ENCODE assay signal across 8 cellular contexts in genomic region chr2:196234672-196235071, GRCh38.
DNase-seq lines count a peak whose midpoint lies in the region; ATAC-seq and TF ChIP-seq lines count a peak whose summit lies in the region.

No MANE protein-coding gene starts in this region.

- H3K4me3 Mint-ChIP-seq in stimulated activated effector memory CD8-positive, alpha-beta T cell treated with anti-CD3 and anti-CD28 coated beads, Interleukin-12 subunit alpha, Interleukin-12 subunit beta, amount 100 ng/mL, for 72 hours: peak overlapping the region; percentile 40

- H3K9me3 ChIP-seq in DND-41 (ENCODE audit: insufficient read depth, low read length, severe bottlenecking): no peaks in the 10 kb centered on the region

- peak overlapping the region; percentile 24 for H3K4me2 ChIP-seq in DND-41 (ENCODE audit: insufficient read depth, low read length)

- peaks cover 68% of the 10 kb centered on the region for H3K4me1 ChIP-seq in DND-41 (ENCODE audit: insufficient read depth, low read length)

- H2AFZ ChIP-seq in DND-41 (ENCODE audit: low read depth, low read length): 0 out of 2 replicates have a peak overlapping the region, but pooled peaks have one; percentile 43

- DNase-seq in DND-41: peak; percentile 27
- DNase-seq in epithelial cell of prostate (ENCODE audit: low read depth, low spot score): no peak
- peak; percentile 41 to 80 for DNase-seq in stimulated activated effector memory CD8-positive, alpha-beta T cell treated with anti-CD3 and anti-CD28 coated beads, Interleukin-12 subunit alpha, Interleukin-12 subunit beta, amount 100 ng/mL, for 72 hours (ENCODE audit: low spot score in 2 of 2)
- no peak for DNase-seq in NCI-H748 treated with DMSO at 0.1 percent for 48 hours (lab: John Stamatoyannopoulos, UW)
- DNase-seq in NCI-H146 treated with DMSO at 0.1 percent for 48 hours (lab: John Stamatoyannopoulos, UW; ENCODE audit: unreplicated experiment): no peak

- no peak for ATAC-seq in DND-41 (ENCODE audit: insufficient read depth, low read depth)
- ATAC-seq in HG03159 (IDR thresholded peaks at IDR 0.05; ENCODE audit: unreplicated experiment): peak; percentile 40
- ATAC-seq in activated CD4-positive, CD25-positive, alpha-beta regulatory T cell treated with anti-CD3 and anti-CD28 coated beads, Interleukin-2, amount 50 U/mL, for 24 hours: peak; percentile 70 to 71
- ATAC-seq in stimulated activated effector memory CD8-positive, alpha-beta T cell treated with anti-CD3 and anti-CD28 coated beads, Interleukin-12 subunit alpha, Interleukin-12 subunit beta, amount 100 ng/mL, for 72 hours: peak; percentile 91
- ATAC-seq in GM19455 (IDR thresholded peaks at IDR 0.05; ENCODE audit: unreplicated experiment): no peak

- peak overlapping the region; percentile 39; the same call in 1 of the 2 replicates for H3K9ac ChIP-seq in DND-41 (ENCODE audit: low read depth, low read length)

- peaks cover 5% of the 10 kb centered on the region; the same call in 1 of the 2 replicates for H3K79me2 ChIP-seq in DND-41 (ENCODE audit: insufficient read depth, low read length)

- H3K36me3 Mint-ChIP-seq in stimulated activated effector memory CD8-positive, alpha-beta T cell treated with anti-CD3 and anti-CD28 coated beads, Interleukin-12 subunit alpha, Interleukin-12 subunit beta, amount 100 ng/mL, for 72 hours: peaks cover 23% of the 10 kb centered on the region

- H3K4me3 ChIP-seq in DND-41 (ENCODE audit: low read depth in 1 of 2, low read length in 2 of 2): no peak overlapping the region

- H3K4me1 Mint-ChIP-seq in stimulated activated effector memory CD8-positive, alpha-beta T cell treated with anti-CD3 and anti-CD28 coated beads, Interleukin-12 subunit alpha, Interleukin-12 subunit beta, amount 100 ng/mL, for 72 hours: peaks cover 83% of the 10 kb centered on the region

- H3K27ac ChIP-seq in DND-41 (ENCODE audit: low read length) (peak overlapping the region; percentile 81), epithelial cell of prostate (peak overlapping the region; percentile 99)

- H3K36me3 ChIP-seq in DND-41 (ENCODE audit: insufficient read depth, low read length): no peaks in the 10 kb centered on the region

- peak overlapping the region; percentile 92 for H3K27ac Mint-ChIP-seq in stimulated activated effector memory CD8-positive, alpha-beta T cell treated with anti-CD3 and anti-CD28 coated beads, Interleukin-12 subunit alpha, Interleukin-12 subunit beta, amount 100 ng/mL, for 72 hours

- peaks cover 3% of the 10 kb centered on the region for H3K9me3 Mint-ChIP-seq in stimulated activated effector memory CD8-positive, alpha-beta T cell treated with anti-CD3 and anti-CD28 coated beads, Interleukin-12 subunit alpha, Interleukin-12 subunit beta, amount 100 ng/mL, for 72 hours

- no peaks in the 10 kb centered on the region for H4K20me1 ChIP-seq in DND-41 (ENCODE audit: insufficient read depth, low read length)

- no peak for TF ChIP-seq CTCF in DND-41 (IDR thresholded peaks at IDR 0.05; ENCODE audit: borderline replicate concordance, extremely low read depth, low read length, poor library complexity, severe bottlenecking)

- no peaks in the 10 kb centered on the region for H3K27me3 ChIP-seq in DND-41 (ENCODE audit: insufficient read depth, low read length, poor library complexity)

Comparison
In these comparisons a context has a peak if more than half of its experiments do, and no peak if none do; other contexts are left out.
1. ATAC-seq: peak in HG03159 (single experiment), activated CD4-positive, CD25-positive, alpha-beta regulatory T cell treated with anti-CD3 and anti-CD28 coated beads, Interleukin-2, amount 50 U/mL, for 24 hours (2 of 2) and stimulated activated effector memory CD8-positive, alpha-beta T cell treated with anti-CD3 and anti-CD28 coated beads, Interleukin-12 subunit alpha, Interleukin-12 subunit beta, amount 100 ng/mL, for 72 hours (single experiment); none in DND-41 (single experiment) and GM19455 (single experiment).
2. DNase-seq: peak in DND-41 (single experiment) and stimulated activated effector memory CD8-positive, alpha-beta T cell treated with anti-CD3 and anti-CD28 coated beads, Interleukin-12 subunit alpha, Interleukin-12 subunit beta, amount 100 ng/mL, for 72 hours (2 of 2); none in epithelial cell of prostate (single experiment), NCI-H748 treated with DMSO at 0.1 percent for 48 hours (single experiment) and NCI-H146 treated with DMSO at 0.1 percent for 48 hours (single experiment).